ENCODE assay signal across 14 cellular contexts in the genomic region with DNA sequence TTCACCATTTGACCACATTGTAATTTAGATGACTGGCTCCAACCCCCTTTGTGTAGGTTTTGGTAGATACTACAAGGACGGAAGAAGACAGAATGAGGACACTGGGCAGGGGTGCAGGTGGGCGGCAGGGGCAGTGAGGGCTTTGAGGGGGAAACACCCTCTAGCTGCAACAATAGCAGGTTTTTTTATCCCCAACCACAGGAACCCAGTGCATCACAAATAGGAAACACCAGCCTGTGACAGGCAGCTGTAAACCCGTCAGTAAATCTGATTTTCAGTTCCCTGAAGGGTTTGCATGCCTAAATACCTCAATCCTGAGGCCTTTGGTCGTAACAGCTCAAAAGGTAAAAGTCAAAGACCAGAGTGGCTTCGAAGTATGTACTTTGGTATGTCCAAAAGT. TPM values are rescaled to one million over a fixed set of nuclear protein-coding genes. Genes with fewer than 3 reads are reported as not detected.
DNase-seq lines count a peak whose midpoint lies in the region; ATAC-seq and TF ChIP-seq lines count a peak whose summit lies in the region.
"Had no signal": no experiment of that assay in that cellular context is flagged by ENCODE, and none has a peak within 500 bp of the region (broad histone marks: within the 10 kb centered on the region; RNA-seq: fewer than 3 reads in every experiment).

No MANE protein-coding gene starts in this region.

- H3K27ac ChIP-seq in ascending aorta = no peak overlapping the region
- H3K27ac ChIP-seq in caudate nucleus (ENCODE audit: low read depth, low read length) = no peak overlapping the region
- H3K27ac ChIP-seq: sigmoid colon had no signal

- no peaks in the 10 kb centered on the region for H3K27me3 ChIP-seq in ascending aorta
- H3K27me3 ChIP-seq: sigmoid colon had no signal

- POLR2A ChIA-PET in GM10248 (lab: Yijun Ruan, JAX) = no interaction called here

- DNase-seq in GM10248 (ENCODE audit: extremely low spot score) (peak; percentile 52), germinal center (ENCODE audit: low spot score) (peak; percentile 25), ascending aorta (ENCODE audit: low spot score in 2 of 2) (no peak), caudate nucleus (lab: John Stamatoyannopoulos, UW) (no peak)
- DNase-seq in activated CD4-positive, CD25-positive, alpha-beta regulatory T cell (lab: John Stamatoyannopoulos, UW) = no peak
- DNase-seq: dermis blood vessel endothelial cell; erythroblast; islet precursor cell; NCI-H345; sigmoid colon; stimulated activated CD4-positive, alpha-beta T cell treated with anti-CD3 and anti-CD28 coated beads, Interleukin-4, amount 100 ng/mL, for 4 hours had no signal

- H3K9me3 ChIP-seq in ascending aorta = no peaks in the 10 kb centered on the region
- H3K9me3 ChIP-seq: sigmoid colon had no signal

- intact Hi-C loops in ascending aorta (cut with DNase I) = no loop called here

- H3K4me1 ChIP-seq in ascending aorta = peaks cover 3% of the 10 kb centered on the region in 2 donors

- CTCF ChIA-PET in GM10248 (lab: Yijun Ruan, JAX) = interaction anchor here (0.6 to 2.7 kb wide), 6 partner anchors 10 to 525 kb away, joined by 3 to 9 read pairs (median 4); no protein-coding TSS in a partner anchor

- no peak overlapping the region for H3K4me3 ChIP-seq in ascending aorta
- H3K4me3 ChIP-seq: sigmoid colon had no signal

- H3K36me3 ChIP-seq in ascending aorta = no peaks in the 10 kb centered on the region
- H3K36me3 ChIP-seq: sigmoid colon had no signal

- ATAC-seq in GM19395 (IDR thresholded peaks at IDR 0.05; ENCODE audit: unreplicated experiment) (peak; percentile 31), HG03196 (IDR thresholded peaks at IDR 0.05; ENCODE audit: unreplicated experiment) (peak; percentile 34), GM18517 (IDR thresholded peaks at IDR 0.05; ENCODE audit: unreplicated experiment) (no peak)

- no peak for TF ChIP-seq CTCF in GM10248 (IDR thresholded peaks at IDR 0.05; ENCODE audit: control extremely low read depth, extremely low read depth, low read depth, missing control alignments)
- no peak for TF ChIP-seq CTCF in ascending aorta (IDR thresholded peaks at IDR 0.05)

RNA-seq across cellular contexts. Expression of a gene that starts 4.5 kb away (rescaled TPM):
- 5.6 TPM for total RNA-seq in ascending aorta

Comparison
In these comparisons a context has a peak if more than half of its experiments do, and no peak if none do; other contexts are left out.
1. DNase-seq: peak in GM10248 (single experiment) and germinal center (single experiment); none in ascending aorta (0 of 2), activated CD4-positive, CD25-positive, alpha-beta regulatory T cell (0 of 4) and caudate nucleus (0 of 61).